ENCODE assay signal across 1 cellular context in genomic region chr1:212791676-212792395, GRCh38.
TF ChIP-seq lines count a peak whose summit lies in the region.

NSL1 (minus strand) TSS chr1:212791777; CDS start chr1:212791763, 14 bp downstream.
TATDN3 (plus strand) TSS chr1:212791894; CDS start chr1:212791922, 28 bp downstream.

TF ChIP-seq in HEK293, 187 proteins besides CTCF, POLR2A, EP300 and RAD21 (continued from another document and continues in another):
- TF ChIP-seq REST (tag by site-specific recombination; IDR thresholded peaks at IDR 0.05), result peak; percentile 82
- TF ChIP-seq ZNF571 (tag by site-specific recombination; IDR thresholded peaks at IDR 0.05), result no peak
- peak; percentile 72 for TF ChIP-seq ZNF518A (tag by site-specific recombination; conservative IDR thresholded peaks at IDR 0.05; ENCODE audit: low read depth)
- peak; percentile 21; the same call in 1 of the 2 replicates for TF ChIP-seq ZNF174 (tag by site-specific recombination; IDR thresholded peaks at IDR 0.05)
- TF ChIP-seq ZNF777 (tag by site-specific recombination; IDR thresholded peaks at IDR 0.05; ENCODE audit: borderline replicate concordance), result peak; percentile 85; the same call in 1 of the 2 replicates
- peak; percentile 85 for TF ChIP-seq ZNF561 (tag by site-specific recombination; IDR thresholded peaks at IDR 0.05; ENCODE audit: borderline replicate concordance)
- TF ChIP-seq SCRT2 (tag by site-specific recombination; IDR thresholded peaks at IDR 0.05), result peak; percentile 59; the same call in 1 of the 2 replicates
- TF ChIP-seq ZEB2 (tag by site-specific recombination; IDR thresholded peaks at IDR 0.05), result peak; percentile 95
- TF ChIP-seq ZNF311 (tag by site-specific recombination; IDR thresholded peaks at IDR 0.05; ENCODE audit: borderline replicate concordance), result no peak
- peak; percentile 53; the same call in 1 of the 2 replicates for TF ChIP-seq ZBTB8A (tag by site-specific recombination; IDR thresholded peaks at IDR 0.05)
- no peak for TF ChIP-seq ZNF529 (tag by site-specific recombination; IDR thresholded peaks at IDR 0.05; ENCODE audit: insufficient replicate concordance)
- TF ChIP-seq ZNF112 (tag by site-specific recombination; IDR thresholded peaks at IDR 0.05), result no peak
- peak; percentile 95 for TF ChIP-seq ZNF610 (tag by site-specific recombination; IDR thresholded peaks at IDR 0.05; ENCODE audit: borderline replicate concordance)
- peak; percentile 77 for TF ChIP-seq KLF1 (tag by site-specific recombination; IDR thresholded peaks at IDR 0.05)
- TF ChIP-seq ZNF362 (tag by site-specific recombination; IDR thresholded peaks at IDR 0.05), result no peak
- peak; percentile 45; the same call in 1 of the 2 replicates for TF ChIP-seq ZNF10 (tag by site-specific recombination; IDR thresholded peaks at IDR 0.05)
- TF ChIP-seq ZNF202 (tag by site-specific recombination; IDR thresholded peaks at IDR 0.05; ENCODE audit: borderline replicate concordance), result no peak
- TF ChIP-seq ZFHX2 (tag by site-specific recombination; conservative IDR thresholded peaks at IDR 0.05), result peak; percentile 90
- no peak for TF ChIP-seq PRDM1 (tag by site-specific recombination; IDR thresholded peaks at IDR 0.05)
- TF ChIP-seq OSR2 (tag by site-specific recombination; IDR thresholded peaks at IDR 0.05), result 0 out of 2 replicates have a peak, but pooled peaks have one; percentile 16
- TF ChIP-seq ZNF626 (tag by site-specific recombination; IDR thresholded peaks at IDR 0.05), result no peak
- TF ChIP-seq KLF16 (tag by site-specific recombination; IDR thresholded peaks at IDR 0.05), result peak; percentile 100
- TF ChIP-seq ZNF394 (tag by site-specific recombination; IDR thresholded peaks at IDR 0.05; ENCODE audit: borderline replicate concordance), result peak; percentile 84; the same call in 1 of the 2 replicates
- TF ChIP-seq ZNF24 (tag by site-specific recombination; IDR thresholded peaks at IDR 0.05), result peak; percentile 95
- peak; percentile 53 for TF ChIP-seq ZSCAN4 (tag by site-specific recombination; IDR thresholded peaks at IDR 0.05)
- no peak for TF ChIP-seq ZNF26 (tag by site-specific recombination; IDR thresholded peaks at IDR 0.05)
- peak; percentile 96 for TF ChIP-seq ZFP37 (tag by site-specific recombination; IDR thresholded peaks at IDR 0.05)
- TF ChIP-seq SP3 (tag by site-specific recombination; IDR thresholded peaks at IDR 0.05), result peak; percentile 96
- TF ChIP-seq INSM2 (tag by site-specific recombination; IDR thresholded peaks at IDR 0.05), result peak; percentile 79
- TF ChIP-seq GLIS2 (tag by site-specific recombination; IDR thresholded peaks at IDR 0.05), result 0 out of 2 replicates have a peak, but pooled peaks have one; percentile 28
- no peak for TF ChIP-seq ZFP3 (tag by site-specific recombination; IDR thresholded peaks at IDR 0.05; ENCODE audit: low read depth)
- peak; percentile 91; the same call in 1 of the 2 replicates for TF ChIP-seq ZFP41 (tag by site-specific recombination; IDR thresholded peaks at IDR 0.05; ENCODE audit: borderline replicate concordance)
- peak; percentile 96; the same call in 1 of the 2 replicates for TF ChIP-seq GLI4 (tag by site-specific recombination; IDR thresholded peaks at IDR 0.05)
- no peak for TF ChIP-seq ZNF155 (tag by site-specific recombination; IDR thresholded peaks at IDR 0.05)
- peak; percentile 100 for TF ChIP-seq ZBTB11 (tag by site-specific recombination; conservative IDR thresholded peaks at IDR 0.05; ENCODE audit: low read depth)
- no peak for TF ChIP-seq ZNF785 (tag by site-specific recombination; IDR thresholded peaks at IDR 0.05)
- TF ChIP-seq ZNF513 (tag by site-specific recombination; IDR thresholded peaks at IDR 0.05), result peak; percentile 37; the same call in 1 of the 2 replicates
- peak; percentile 89 for TF ChIP-seq ZNF184 (tag by site-specific recombination; IDR thresholded peaks at IDR 0.05)
- no peak for TF ChIP-seq ZNF514 (tag by site-specific recombination; IDR thresholded peaks at IDR 0.05)
- TF ChIP-seq ZNF843 (tag by site-specific recombination; IDR thresholded peaks at IDR 0.05), result peak; percentile 75
- peak; percentile 94 for TF ChIP-seq ZBTB17 (tag by site-specific recombination; IDR thresholded peaks at IDR 0.05)
- no peak for TF ChIP-seq ZNF433 (tag by site-specific recombination; IDR thresholded peaks at IDR 0.05; ENCODE audit: low read depth)
- no peak for TF ChIP-seq ZNF350 (tag by site-specific recombination; IDR thresholded peaks at IDR 0.05)
- TF ChIP-seq ZIC2 (tag by site-specific recombination; IDR thresholded peaks at IDR 0.05), result 0 out of 2 replicates have a peak, but pooled peaks have one; percentile 18
